Comparison of ENCODE assay signal across 7 cellular contexts in the genomic region with DNA sequence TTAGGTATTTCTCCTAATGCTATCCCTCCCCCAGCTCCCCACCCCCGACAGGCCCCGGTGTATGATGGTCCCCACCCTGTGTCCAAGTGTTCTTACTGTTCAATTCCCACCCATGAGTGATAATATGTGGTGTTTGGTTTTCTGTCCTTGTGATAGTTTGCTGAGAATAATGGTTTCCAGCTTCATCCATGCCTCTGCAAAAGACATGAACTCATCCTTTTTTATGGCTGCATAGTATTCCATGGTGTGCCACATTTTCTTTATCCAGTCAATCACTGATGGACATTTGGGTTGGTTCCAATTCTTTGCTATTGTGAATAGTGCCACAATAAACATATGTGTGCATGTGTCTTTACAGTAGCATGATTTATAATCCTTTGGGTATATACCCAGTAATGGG. TPM values are rescaled to one million over a fixed set of nuclear protein-coding genes. Genes with fewer than 3 reads are reported as not detected.
"Had no signal": no experiment of that assay in that cellular context is flagged by ENCODE, and none has a peak within 500 bp of the region (broad histone marks: within the 10 kb centered on the region; RNA-seq: fewer than 3 reads in every experiment).

No MANE protein-coding gene starts in this region.

RNA-seq across cellular contexts. Expression of a gene that starts 45.4 kb away (rescaled TPM):
- total RNA-seq: naive thymus-derived CD8-positive, alpha-beta T cell; natural killer cell; natural killer cell treated with Interleukin-12 subunit alpha and Interleukin-12 subunit beta and Interleukin-15 and Interleukin-18, amount 100 ng/mL, for 72 hours; neural crest cell; pulmonary artery endothelial cell; renal cortical epithelial cell had no signal
- polyA plus RNA-seq: naive thymus-derived CD8-positive, alpha-beta T cell; neural cell had no signal
